ENCODE assay signal across 1 cellular context in the genomic region with DNA sequence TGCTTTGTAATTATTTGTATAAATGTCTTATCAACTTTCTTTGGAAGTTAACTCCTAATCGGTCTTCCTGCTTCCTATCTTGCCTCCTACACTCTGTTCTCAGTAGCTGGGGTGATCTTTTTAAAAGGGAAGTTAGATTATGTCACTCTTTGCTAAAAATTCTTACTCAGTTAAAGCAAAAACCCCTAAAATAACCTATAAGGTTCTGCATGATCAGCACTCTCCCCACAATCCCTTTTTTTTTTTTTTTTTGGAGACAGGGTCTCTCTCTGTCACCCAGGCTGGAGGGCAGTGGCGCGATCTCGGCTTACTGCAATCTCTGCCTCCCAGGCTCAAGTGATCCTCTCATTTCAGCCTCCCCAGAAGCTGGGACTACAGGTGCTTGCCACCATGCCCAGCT.
A peak's percentile ranks its signal among the peaks of the same experiment; 100 is the strongest.
TF ChIP-seq lines count a peak whose summit lies in the region.

No MANE protein-coding gene starts in this region.

TF ChIP-seq in K562, 482 proteins besides CTCF, POLR2A, EP300 and RAD21:
- TF ChIP-seq NR2F6 (CRISPR knock-in tag; IDR thresholded peaks at IDR 0.05) (no peak), ZNF316 (IDR thresholded peaks at IDR 0.05) (peak; percentile 24; the same call in 1 of the 2 replicates), PRDM10 (IDR thresholded peaks at IDR 0.05; ENCODE audit: partially characterized antibody) (peak; percentile 83)
TF ChIP-seq in K562: peak in this region for 2.
